ENCODE assay signal across 1 cellular context in genomic region chr10:73780301-73780700, GRCh38.
TF ChIP-seq lines count a peak whose summit lies in the region.

No MANE protein-coding gene starts in this region.

TF ChIP-seq in K562, 482 proteins besides CTCF, POLR2A, EP300 and RAD21:
- TF ChIP-seq POLR2H (tag; IDR thresholded peaks at IDR 0.05; ENCODE audit: low read depth) (0 out of 2 replicates have a peak, but pooled peaks have one; percentile 11), BHLHE40 (IDR thresholded peaks at IDR 0.05; ENCODE audit: low read length) (peak; percentile 36; the same call in 1 of the 2 replicates), HDAC6 (IDR thresholded peaks at IDR 0.05; ENCODE audit: low read depth, low read length) (no peak)
